In the genomic region with DNA sequence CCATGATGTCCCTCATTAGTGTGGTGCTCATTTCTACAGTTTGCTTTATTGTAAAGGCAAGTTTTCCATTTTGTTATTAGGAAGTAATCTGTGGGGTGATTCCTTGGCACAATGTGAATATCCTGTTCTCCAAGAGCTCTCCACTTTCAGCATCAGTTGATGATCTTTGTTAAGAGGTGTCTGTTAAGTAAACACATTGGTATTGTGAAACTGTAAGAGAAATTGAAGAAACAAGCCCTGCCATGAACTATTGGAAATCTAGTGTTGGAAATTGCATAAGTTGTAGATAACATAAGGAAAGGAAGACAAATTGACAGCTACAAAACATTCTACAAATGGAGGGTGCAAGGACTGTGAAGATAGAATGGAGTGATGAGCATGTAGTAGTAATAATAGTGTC, we compare ENCODE assay signal across 26 cellular contexts. TPM values are rescaled to one million over a fixed set of nuclear protein-coding genes. Genes with fewer than 3 reads are reported as not detected.
A peak's percentile ranks its signal among the peaks of the same experiment; 100 is the strongest.
DNase-seq lines count a peak whose midpoint lies in the region; ATAC-seq and TF ChIP-seq lines count a peak whose summit lies in the region.
"Had no signal": no experiment of that assay in that cellular context is flagged by ENCODE, and none has a peak within 500 bp of the region (broad histone marks: within the 10 kb centered on the region; RNA-seq: fewer than 3 reads in every experiment).

No MANE protein-coding gene starts in this region.

- no peak overlapping the region for H3K27ac ChIP-seq in PC-9
- H3K27ac ChIP-seq: 22Rv1, C4-2B, HL-60 had no signal

- H3K36me3 ChIP-seq in PC-9 (ENCODE audit: low read depth): peaks cover 21% of the 10 kb centered on the region; the same call in 1 of the 2 replicates

- DNase-seq in activated naive CD4-positive, alpha-beta T cell treated with anti-CD3 and anti-CD28 coated beads, Interleukin-2, amount 50 U/mL, for 16 hours: no peak
- DNase-seq in iris pigment epithelial cell (ENCODE audit: low read depth): peak; percentile 59
- no peak for DNase-seq in nephron progenitor cell
- no peak for DNase-seq in left ventricle myocardium superior
- DNase-seq in PC-9: no peak
- DNase-seq in putamen (ENCODE audit: low spot score): no peak
- DNase-seq: CD8-positive, alpha-beta memory T cell; DMS 273 treated with DMSO at 0.1 percent for 48 hours; DMS79; GF-D8; KBM-7; MV-4-11; NCI-H1105; NCI-H1436 treated with DMSO at 0.1 percent for 48 hours; NCI-H1930; NCI-H2107; NCI-H524; NCI-H748 treated with DMSO at 0.1 percent for 48 hours had no signal

- no peaks in the 10 kb centered on the region for H3K27me3 Mint-ChIP-seq in activated naive CD4-positive, alpha-beta T cell treated with anti-CD3 and anti-CD28 coated beads, Interleukin-2, amount 50 U/mL, for 24 hours
- H3K27me3 Mint-ChIP-seq in nephron progenitor cell (ENCODE audit: low read depth, poor library complexity): no peaks in the 10 kb centered on the region
- H3K27me3 Mint-ChIP-seq: B cell; CD8-positive, alpha-beta memory T cell had no signal

- no peak overlapping the region for H3K4me2 ChIP-seq in PC-9

- H3K9me3 ChIP-seq in PC-9 (ENCODE audit: insufficient read depth, low read depth): no peaks in the 10 kb centered on the region

- POLR2A ChIA-PET in PC-9 (lab: Charles Lee; ENCODE audit: unreplicated experiment): interaction anchor here (0.6 kb wide), 1 partner anchor 82 kb away, joined by 4 read pairs; no protein-coding TSS in a partner anchor

- H3K36me3 Mint-ChIP-seq in activated naive CD4-positive, alpha-beta T cell treated with anti-CD3 and anti-CD28 coated beads, Interleukin-2, amount 50 U/mL, for 24 hours: peaks cover 18% of the 10 kb centered on the region
- H3K36me3 Mint-ChIP-seq in nephron progenitor cell (ENCODE audit: low read depth): peaks cover 64% of the 10 kb centered on the region

- no peaks in the 10 kb centered on the region for H3K4me1 ChIP-seq in PC-9 (replicated peaks; ENCODE audit: insufficient read depth)

- no TSS peak for BruUV-seq in PC-9 (replicated peaks; lab: Mats Ljungman, UMichigan)

- H3K9me3 Mint-ChIP-seq in activated naive CD4-positive, alpha-beta T cell treated with anti-CD3 and anti-CD28 coated beads, Interleukin-2, amount 50 U/mL, for 24 hours: no peaks in the 10 kb centered on the region
- no peaks in the 10 kb centered on the region for H3K9me3 Mint-ChIP-seq in nephron progenitor cell
- H3K9me3 Mint-ChIP-seq: CD8-positive, alpha-beta memory T cell had no signal

- H3K79me2 ChIP-seq in PC-9 (ENCODE audit: low read depth): no peaks in the 10 kb centered on the region

- H3K27ac Mint-ChIP-seq in activated naive CD4-positive, alpha-beta T cell treated with anti-CD3 and anti-CD28 coated beads, Interleukin-2, amount 50 U/mL, for 24 hours: peak overlapping the region; percentile 36
- H3K27ac Mint-ChIP-seq in nephron progenitor cell: peak overlapping the region; percentile 1
- H3K27ac Mint-ChIP-seq: B cell had no signal

- H3K27me3 ChIP-seq in PC-9 (ENCODE audit: insufficient read depth, low read depth): no peaks in the 10 kb centered on the region

- H3F3A ChIP-seq in PC-9 (ENCODE audit: insufficient read depth, low read depth): no peaks in the 10 kb centered on the region

- TF ChIP-seq CTCF in nephron progenitor cell (IDR thresholded peaks at IDR 0.05) (no peak), PC-9 (conservative IDR thresholded peaks at IDR 0.05) (no peak)

- H3K9me2 ChIP-seq in PC-9 (ENCODE audit: insufficient read depth): no peaks in the 10 kb centered on the region

- H3K4me1 Mint-ChIP-seq in activated naive CD4-positive, alpha-beta T cell treated with anti-CD3 and anti-CD28 coated beads, Interleukin-2, amount 50 U/mL, for 24 hours: no peaks in the 10 kb centered on the region
- H3K4me1 Mint-ChIP-seq in nephron progenitor cell: no peaks in the 10 kb centered on the region
- H3K4me1 Mint-ChIP-seq: B cell; CD8-positive, alpha-beta memory T cell had no signal

- no peaks in the 10 kb centered on the region for H4K20me1 ChIP-seq in PC-9 (ENCODE audit: insufficient read depth)

- H3K4me3 ChIP-seq in PC-9: no peak overlapping the region

- intact Hi-C loops in left ventricle myocardium superior (cut with micrococcal nuclease): no loop called here
- intact Hi-C loops in PC-9 (cut with micrococcal nuclease; ENCODE audit: unreplicated experiment): no loop called here

- H2AFZ ChIP-seq in PC-9: no peak overlapping the region

- no peak for ATAC-seq in left ventricle myocardium superior
- ATAC-seq: HCT116 had no signal

- no peak overlapping the region for H3K4me3 Mint-ChIP-seq in activated naive CD4-positive, alpha-beta T cell treated with anti-CD3 and anti-CD28 coated beads, Interleukin-2, amount 50 U/mL, for 24 hours
- H3K4me3 Mint-ChIP-seq in nephron progenitor cell: no peak overlapping the region
- H3K4me3 Mint-ChIP-seq: B cell; CD8-positive, alpha-beta memory T cell had no signal

- CTCF ChIA-PET in PC-9 (lab: Charles Lee): no interaction called here

RNA-seq across cellular contexts. Expression of gene RNF14, which starts 17.2 kb away (rescaled TPM):
- total RNA-seq in left ventricle myocardium superior: 99.8 TPM
- total RNA-seq in PC-9 (2021): 26.6 and 29.7 TPM in 2 replicates

RNA-seq across cellular contexts. Expression of gene GNPDA1, which starts 26.8 kb away (rescaled TPM):
- total RNA-seq in left ventricle myocardium superior (20.2 TPM), PC-9 (2021) (46.5 and 54.1 TPM in 2 replicates)

RNA-seq across cellular contexts. Expression of gene PCDH12, which starts 28.1 kb away (rescaled TPM):
- total RNA-seq in left ventricle myocardium superior: 11.1 TPM
- not detected in 2 replicates for total RNA-seq in PC-9 (2021)
- total RNA-seq: B cell, H4, MCF 10A had no signal

Comparison
In these comparisons a context has a peak if more than half of its experiments do, and no peak if none do; other contexts are left out.
1. RNA of gene PCDH12, which starts 28.1 kb away (total RNA-seq): 11.1 TPM in left ventricle myocardium superior (single experiment); not detected in PC-9; every median in the first group is over 10 times any median in the second.